Comparison of ENCODE assay signal across 17 cellular contexts in genomic region chr2:120349125-120349921, GRCh38. TPM values are rescaled to one million over a fixed set of nuclear protein-coding genes. Genes with fewer than 3 reads are reported as not detected.
"Had no signal": no experiment of that assay in that cellular context is flagged by ENCODE, and none has a peak within 500 bp of the region (broad histone marks: within the 10 kb centered on the region; RNA-seq: fewer than 3 reads in every experiment).

No MANE protein-coding gene starts in this region.

- H3K9me3 ChIP-seq: gastroesophageal sphincter, mucosa of descending colon had no signal

- H3K27ac ChIP-seq: gastroesophageal sphincter, WERI-Rb-1 had no signal

- DNase-seq: activated CD4-positive, alpha-beta T cell treated with anti-CD3 and anti-CD28 coated beads for 4 hours; activated CD8-positive, alpha-beta memory T cell treated with anti-CD3 and anti-CD28 coated beads, Interleukin-2, amount 50 U/mL, for 4 hours; activated CD8-positive, alpha-beta T cell treated with anti-CD3 and anti-CD28 coated beads for 36 hours; activated naive CD4-positive, alpha-beta T cell treated with anti-CD3 and anti-CD28 coated beads for 36 hours; central memory CD4-positive, alpha-beta T cell; cortex of kidney; effector memory CD4-positive, alpha-beta T cell; left colon; mammary epithelial cell; mucosa of descending colon; naive thymus-derived CD8-positive, alpha-beta T cell; stimulated activated CD4-positive, alpha-beta T cell treated with anti-CD3 and anti-CD28 coated beads, Interleukin-15, amount 100 ng/mL, for 24 hours; stimulated activated CD4-positive, alpha-beta T cell treated with anti-CD3 and anti-CD28 coated beads, Interleukin-4, amount 100 ng/mL, for 24 hours; T1000; WERI-Rb-1 had no signal

- H3K9me3 Mint-ChIP-seq: activated CD8-positive, alpha-beta T cell treated with anti-CD3 and anti-CD28 coated beads for 36 hours; activated naive CD4-positive, alpha-beta T cell treated with anti-CD3 and anti-CD28 coated beads for 36 hours; stimulated activated naive CD8-positive, alpha-beta T cell treated with anti-CD3 and anti-CD28 coated beads, Interleukin-15, Interleukin-2, amounts not matched to agents 100 ng/mL and 50 ng/mL, for 24 hours had no signal

- H3K4me3 Mint-ChIP-seq: activated CD8-positive, alpha-beta T cell treated with anti-CD3 and anti-CD28 coated beads for 36 hours; activated naive CD4-positive, alpha-beta T cell treated with anti-CD3 and anti-CD28 coated beads for 36 hours; stimulated activated naive CD8-positive, alpha-beta T cell treated with anti-CD3 and anti-CD28 coated beads, Interleukin-15, Interleukin-2, amounts not matched to agents 100 ng/mL and 50 ng/mL, for 24 hours had no signal

- H3K36me3 ChIP-seq: gastroesophageal sphincter, WERI-Rb-1 had no signal

- H3K27ac Mint-ChIP-seq: activated CD8-positive, alpha-beta T cell treated with anti-CD3 and anti-CD28 coated beads for 36 hours; activated naive CD4-positive, alpha-beta T cell treated with anti-CD3 and anti-CD28 coated beads for 36 hours; stimulated activated naive CD8-positive, alpha-beta T cell treated with anti-CD3 and anti-CD28 coated beads, Interleukin-15, Interleukin-2, amounts not matched to agents 100 ng/mL and 50 ng/mL, for 24 hours had no signal

- H3K4me3 ChIP-seq: gastroesophageal sphincter, mucosa of descending colon had no signal

- H3K36me3 Mint-ChIP-seq: naive thymus-derived CD8-positive, alpha-beta T cell had no signal

RNA-seq across cellular contexts. Expression of gene INHBB, which starts 3.4 kb away (rescaled TPM):
- total RNA-seq: activated CD8-positive, alpha-beta T cell treated with anti-CD3 and anti-CD28 coated beads for 36 hours; activated naive CD4-positive, alpha-beta T cell treated with anti-CD3 and anti-CD28 coated beads for 36 hours; naive thymus-derived CD8-positive, alpha-beta T cell had no signal
- polyA plus RNA-seq: naive thymus-derived CD8-positive, alpha-beta T cell had no signal
